22 cellular contexts compared by ENCODE assay signal in the genomic region with DNA sequence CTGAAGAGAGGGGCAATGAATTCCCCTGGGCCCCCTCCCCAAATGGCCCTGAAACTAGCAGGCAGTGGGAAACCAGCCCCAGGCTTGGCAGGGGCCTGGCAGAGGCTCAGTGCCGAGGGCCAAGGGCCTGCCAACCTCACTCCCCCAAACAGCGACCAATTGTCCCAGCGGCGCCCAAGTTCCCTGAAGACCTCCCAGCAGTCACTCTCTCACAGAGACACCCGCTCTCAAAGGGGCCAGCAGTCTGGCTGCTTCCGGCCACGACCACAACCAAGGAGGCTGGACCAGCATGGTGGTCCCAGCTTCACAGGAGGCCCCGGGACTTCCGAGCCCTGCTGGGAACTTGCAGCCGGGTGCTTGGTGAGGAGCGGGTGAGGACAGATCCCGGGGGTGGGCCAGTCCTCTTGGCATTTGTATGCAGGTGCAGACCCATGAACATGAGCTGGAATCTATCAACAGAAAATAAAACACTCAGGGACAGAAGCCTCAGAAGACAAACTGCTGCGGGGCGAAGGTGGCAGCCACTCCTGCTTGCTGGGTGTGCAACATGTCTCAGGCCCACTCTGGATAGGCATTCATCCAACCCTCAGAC. TPM values are rescaled to one million over a fixed set of nuclear protein-coding genes. Genes with fewer than 3 reads are reported as not detected.
DNase-seq lines count a peak whose midpoint lies in the region; ATAC-seq and TF ChIP-seq lines count a peak whose summit lies in the region.
"Had no signal": no experiment of that assay in that cellular context is flagged by ENCODE, and none has a peak within 500 bp of the region (broad histone marks: within the 10 kb centered on the region; RNA-seq: fewer than 3 reads in every experiment).

No MANE protein-coding gene starts in this region.

- intact Hi-C loops in left cardiac atrium (cut with DNase I) = no loop called here

- peaks cover 35% of the 10 kb centered on the region for H3K4me1 Mint-ChIP-seq in type B pancreatic cell (ENCODE audit: unreplicated experiment)

- no peak overlapping the region for H3K27ac Mint-ChIP-seq in type B pancreatic cell
- H3K27ac Mint-ChIP-seq: CD4-positive, alpha-beta memory T cell; H9; HFFc6 had no signal

- DNase-seq in C1 segment of cervical spinal cord (lab: John Stamatoyannopoulos, UW) (peak in 8 of 14 donors; percentile 8 to 62 (median 57)), anterior cingulate cortex (lab: John Stamatoyannopoulos, UW) (peak in 44 of 58 donors; percentile 21 to 90 (median 62)), superior temporal gyrus (ENCODE audit: extremely low spot score) (peak; percentile 9), NCI-H748 (lab: John Stamatoyannopoulos, UW; ENCODE audit: unreplicated experiment) (no peak), left cardiac atrium (no peak), type B pancreatic cell (ENCODE audit: extremely low spot score, unreplicated experiment) (no peak)
- DNase-seq: BE2C; CD4-positive, alpha-beta memory T cell; H9; HFFc6; MG63; NCI-H1048; NCI-H1417 treated with DMSO at 0.1 percent for 48 hours; NCI-H187; NCI-H446 treated with DMSO at 0.1 percent for 48 hours; NCI-H748 treated with DMSO at 0.1 percent for 48 hours; NK-92 treated with Interleukin-12 subunit alpha and Interleukin-12 subunit beta, amount 100 ng/mL, for 24 hours had no signal

- peak overlapping the region; percentile 63 for H3K27ac ChIP-seq in layer of hippocampus (ENCODE audit: low read depth, low read length)
- H3K27ac ChIP-seq: A549, GM23248, Peyer's patch had no signal

- H3K27me3 ChIP-seq in layer of hippocampus (ENCODE audit: control insufficient read depth, insufficient read depth, low read length) = no peaks in the 10 kb centered on the region
- H3K27me3 ChIP-seq: BE2C, MG63, Peyer's patch had no signal

- H3K36me3 Mint-ChIP-seq in type B pancreatic cell = no peaks in the 10 kb centered on the region
- H3K36me3 Mint-ChIP-seq: CD4-positive, alpha-beta memory T cell had no signal

- no peaks in the 10 kb centered on the region for H3K9me3 Mint-ChIP-seq in type B pancreatic cell
- H3K9me3 Mint-ChIP-seq: HFFc6 had no signal

- H3K4me3 Mint-ChIP-seq in type B pancreatic cell = no peak overlapping the region
- H3K4me3 Mint-ChIP-seq: CD4-positive, alpha-beta memory T cell; H9; HFFc6 had no signal

- peaks cover 9% of the 10 kb centered on the region for H3K27me3 Mint-ChIP-seq in type B pancreatic cell

- no peak for ATAC-seq in left cardiac atrium

- no peak for TF ChIP-seq CTCF in type B pancreatic cell (conservative IDR thresholded peaks at IDR 0.05)

RNA-seq across cellular contexts. Expression of a gene that starts 17.5 kb away (rescaled TPM):
- 10 to 100 TPM; 38.4 to 46.2 TPM for total RNA-seq in left cardiac atrium
- 11.4 and 12.3 TPM in 2 replicates for total RNA-seq in type B pancreatic cell (ENCODE audit: low replicate concordance)
- total RNA-seq: OCI-LY7 had no signal

Comparison
In these comparisons a context has a peak if more than half of its experiments do, and no peak if none do; other contexts are left out.
1. DNase-seq: peak in C1 segment of cervical spinal cord (8 of 14), anterior cingulate cortex (44 of 58) and superior temporal gyrus (single experiment); none in NCI-H748 (single experiment), left cardiac atrium (single experiment) and type B pancreatic cell (single experiment).